In the genomic region with DNA sequence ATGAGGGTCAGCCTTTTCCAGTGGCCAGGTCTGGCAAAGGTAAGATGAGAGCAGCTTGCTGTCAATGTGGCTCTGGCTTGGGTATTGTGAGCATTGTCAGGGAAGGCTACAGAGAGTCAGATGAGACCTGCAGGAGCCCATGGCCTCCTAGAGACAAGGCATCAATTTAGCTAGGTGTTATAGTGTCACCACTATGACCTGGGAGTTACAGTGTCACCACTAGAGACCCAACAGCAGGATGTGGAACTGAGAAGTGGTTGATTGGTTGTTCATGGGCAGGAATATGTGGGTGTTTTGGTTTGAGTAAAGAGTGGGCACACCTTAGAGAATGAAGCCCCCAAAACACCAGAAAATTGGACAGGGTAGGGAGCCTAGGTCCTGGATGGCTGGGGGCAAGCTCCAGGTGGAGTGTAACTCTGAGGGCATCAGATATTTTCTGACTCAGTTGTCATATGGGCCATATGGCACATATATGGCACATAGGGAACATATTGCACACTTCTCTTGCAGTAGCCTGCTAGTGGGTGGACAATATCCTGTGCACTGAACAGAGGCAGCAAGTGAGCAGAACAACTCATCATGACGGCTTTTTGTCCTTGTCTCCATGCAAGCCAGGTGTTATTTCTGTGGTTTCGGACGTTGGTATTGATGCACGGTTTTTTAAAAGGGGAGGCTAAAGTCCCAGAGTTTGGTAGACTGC, we compare ENCODE assay signal across 17 cellular contexts. TPM values are rescaled to one million over a fixed set of nuclear protein-coding genes. Genes with fewer than 3 reads are reported as not detected.
DNase-seq lines count a peak whose midpoint lies in the region; ATAC-seq and TF ChIP-seq lines count a peak whose summit lies in the region.
"Had no signal": no experiment of that assay in that cellular context is flagged by ENCODE, and none has a peak within 500 bp of the region (broad histone marks: within the 10 kb centered on the region; RNA-seq: fewer than 3 reads in every experiment).

No MANE protein-coding gene starts in this region.

- 82 to 85% methylated on average over 4 of the region's 4 CpGs for WGBS in esophagus squamous epithelium, 2 donors

- no peaks in the 10 kb centered on the region for H3K27me3 ChIP-seq in CD4-positive, alpha-beta T cell (ENCODE audit: control insufficient read depth, insufficient read depth, low read length)
- H3K27me3 ChIP-seq in naive thymus-derived CD4-positive, alpha-beta T cell (ENCODE audit: control insufficient read depth in 2 of 2, insufficient read depth in 2 of 2, low read length in 2 of 2), result no peaks in the 10 kb centered on the region
- H3K27me3 ChIP-seq in H7 (ENCODE audit: control insufficient read depth, insufficient read depth, low read length) (no peaks in the 10 kb centered on the region), esophagus squamous epithelium (peaks cover 0 to 57% (median 0%) of the 10 kb centered on the region in 4 donors)

- H3K27me3 Mint-ChIP-seq in CD4-positive, alpha-beta T cell, result peaks cover 9% of the 10 kb centered on the region
- H3K27me3 Mint-ChIP-seq in activated naive CD8-positive, alpha-beta T cell treated with anti-CD3 and anti-CD28 coated beads, Interleukin-2, amount 10 ng/mL, durations not matched to agents 7 days and 5 days, result peaks cover 5% of the 10 kb centered on the region
- H3K27me3 Mint-ChIP-seq in naive thymus-derived CD4-positive, alpha-beta T cell, result peaks cover 0 to 20% (median 7%) of the 10 kb centered on the region in 5 donors

- no peak overlapping the region for H3K27ac ChIP-seq in CD4-positive, alpha-beta T cell (ENCODE audit: low read depth, low read length)
- H3K27ac ChIP-seq in naive thymus-derived CD4-positive, alpha-beta T cell (ENCODE audit: low read depth, low read length), result no peak overlapping the region
- H3K27ac ChIP-seq in esophagus squamous epithelium, result no peak overlapping the region

- no peak for TF ChIP-seq CTCF in CD4-positive, alpha-beta T cell (IDR thresholded peaks at IDR 0.05)
- no peak for TF ChIP-seq CTCF in esophagus squamous epithelium (IDR thresholded peaks at IDR 0.05)

- no peaks in the 10 kb centered on the region for H3K36me3 Mint-ChIP-seq in CD4-positive, alpha-beta T cell (ENCODE audit: low read depth)
- peaks cover 18% of the 10 kb centered on the region for H3K36me3 Mint-ChIP-seq in activated naive CD8-positive, alpha-beta T cell treated with anti-CD3 and anti-CD28 coated beads, Interleukin-2, amount 10 ng/mL, durations not matched to agents 7 days and 5 days
- peaks cover 0 to 36% (median 6%) of the 10 kb centered on the region in 5 donors for H3K36me3 Mint-ChIP-seq in naive thymus-derived CD4-positive, alpha-beta T cell

- no peaks in the 10 kb centered on the region for H3K9me3 ChIP-seq in CD4-positive, alpha-beta T cell (ENCODE audit: control insufficient read depth, low read length)
- H3K9me3 ChIP-seq in naive thymus-derived CD4-positive, alpha-beta T cell (ENCODE audit: control insufficient read depth in 2 of 3, low read length in 3 of 3), result peaks cover 0 to 16% (median 0%) of the 10 kb centered on the region in 3 experiments
- H3K9me3 ChIP-seq in esophagus squamous epithelium, result no peaks in the 10 kb centered on the region

- no peak for DNase-seq in CD4-positive, alpha-beta T cell
- no peak for DNase-seq in activated naive CD8-positive, alpha-beta T cell treated with anti-CD3 and anti-CD28 coated beads, Interleukin-2, amount 10 ng/mL, durations not matched to agents 7 days and 5 days
- DNase-seq in naive thymus-derived CD4-positive, alpha-beta T cell, result no peak
- DNase-seq in ACHN (no peak), H7 (no peak), esophagus squamous epithelium (lab: John Stamatoyannopoulos, UW) (no peak)
- DNase-seq: C1 segment of cervical spinal cord; DMS79; effector CD4-positive, alpha-beta T cell; islet precursor cell; mammary epithelial cell; NCI-H187 treated with DMSO at 0.1 percent for 48 hours; nephron progenitor cell; Right ventricle myocardium superior; trophoblast cell had no signal

- in situ Hi-C loops in ACHN (cut with HindIII; ENCODE audit: low pct_ligation_motif_present, low pct_unique_long_range_greater_than_20kb, low sequenced_read_pairs), result no loop called here

- intact Hi-C loops in CD4-positive, alpha-beta T cell (cut with DNase I, micrococcal nuclease), result loop anchor here in 1 of 2 experiments (2.0 kb wide), 1 partner anchor 19 kb away; no protein-coding TSS in a partner anchor
- intact Hi-C loops in naive thymus-derived CD4-positive, alpha-beta T cell (cut with micrococcal nuclease), result loop anchor here (2.0 to 5.0 kb wide), 3 partner anchors 19 to 217 kb away; a partner anchor contains a TSS
- intact Hi-C loops in esophagus squamous epithelium (cut with DNase I), result no loop called here

- H3K4me1 Mint-ChIP-seq in CD4-positive, alpha-beta T cell (ENCODE audit: low read depth), result peaks cover 38% of the 10 kb centered on the region
- H3K4me1 Mint-ChIP-seq in activated naive CD8-positive, alpha-beta T cell treated with anti-CD3 and anti-CD28 coated beads, Interleukin-2, amount 10 ng/mL, durations not matched to agents 7 days and 5 days, result peaks cover 43% of the 10 kb centered on the region
- H3K4me1 Mint-ChIP-seq in naive thymus-derived CD4-positive, alpha-beta T cell, result peaks cover 40 to 57% (median 47%) of the 10 kb centered on the region in 7 donors
- H3K4me1 Mint-ChIP-seq: nephron progenitor cell had no signal

- H3K9me3 Mint-ChIP-seq in CD4-positive, alpha-beta T cell, result no peaks in the 10 kb centered on the region
- peaks cover 11% of the 10 kb centered on the region for H3K9me3 Mint-ChIP-seq in activated naive CD8-positive, alpha-beta T cell treated with anti-CD3 and anti-CD28 coated beads, Interleukin-2, amount 10 ng/mL, durations not matched to agents 7 days and 5 days
- H3K9me3 Mint-ChIP-seq in naive thymus-derived CD4-positive, alpha-beta T cell, result peaks cover 5 to 44% (median 18%) of the 10 kb centered on the region in 11 donors

- TF ChIP-seq POLR2A in GM18505 (IDR thresholded peaks at IDR 0.05; ENCODE audit: borderline replicate concordance, extremely low read depth, insufficient read depth, insufficient read length) (peak; percentile 52), esophagus squamous epithelium (IDR thresholded peaks at IDR 0.05) (no peak)

- no peak for ATAC-seq in CD4-positive, alpha-beta T cell (ENCODE audit: poor library complexity)
- no peak for ATAC-seq in GM18505 (IDR thresholded peaks at IDR 0.05; ENCODE audit: unreplicated experiment)
- peak; percentile 23 for ATAC-seq in activated naive CD8-positive, alpha-beta T cell treated with anti-CD3 and anti-CD28 coated beads, Interleukin-2, amount 10 ng/mL, durations not matched to agents 7 days and 5 days (ENCODE audit: low read depth)
- no peak for ATAC-seq in naive thymus-derived CD4-positive, alpha-beta T cell

- H3K27ac Mint-ChIP-seq in CD4-positive, alpha-beta T cell, result peak overlapping the region; percentile 27
- H3K27ac Mint-ChIP-seq in activated naive CD8-positive, alpha-beta T cell treated with anti-CD3 and anti-CD28 coated beads, Interleukin-2, amount 10 ng/mL, durations not matched to agents 7 days and 5 days, result peak overlapping the region; percentile 27
- peak overlapping the region in 6 of 9 donors; percentile 2 to 97 (median 50) for H3K27ac Mint-ChIP-seq in naive thymus-derived CD4-positive, alpha-beta T cell

- H3K4me3 ChIP-seq in naive thymus-derived CD4-positive, alpha-beta T cell (ENCODE audit: low read length), result no peak overlapping the region
- H3K4me3 ChIP-seq in H7 (ENCODE audit: insufficient read depth, low read depth, low read length), result no peak overlapping the region
- H3K4me3 ChIP-seq in esophagus squamous epithelium, result no peak overlapping the region

- no peaks in the 10 kb centered on the region for H3K36me3 ChIP-seq in naive thymus-derived CD4-positive, alpha-beta T cell (ENCODE audit: control insufficient read depth in 2 of 3, insufficient read depth in 3 of 3, low read length in 3 of 3)
- H3K36me3 ChIP-seq in H7 (replicated peaks; ENCODE audit: control insufficient read depth, insufficient read depth, low read length), result no peaks in the 10 kb centered on the region
- no peaks in the 10 kb centered on the region for H3K36me3 ChIP-seq in esophagus squamous epithelium

- H3K4me1 ChIP-seq in naive thymus-derived CD4-positive, alpha-beta T cell (ENCODE audit: control insufficient read depth in 2 of 2, insufficient read depth in 2 of 2, low read length in 2 of 2), result peaks cover 30 to 36% of the 10 kb centered on the region in 2 donors
- H3K4me1 ChIP-seq in esophagus squamous epithelium, result peaks cover 0 to 17% (median 10%) of the 10 kb centered on the region in 3 donors

- peak overlapping the region; percentile 20 for H3K4me3 Mint-ChIP-seq in CD4-positive, alpha-beta T cell
- no peak overlapping the region for H3K4me3 Mint-ChIP-seq in activated naive CD8-positive, alpha-beta T cell treated with anti-CD3 and anti-CD28 coated beads, Interleukin-2, amount 10 ng/mL, durations not matched to agents 7 days and 5 days
- peak overlapping the region in 9 of 10 donors; percentile 0 to 98 (median 29) for H3K4me3 Mint-ChIP-seq in naive thymus-derived CD4-positive, alpha-beta T cell
- H3K4me3 Mint-ChIP-seq: nephron progenitor cell had no signal

- POLR2A ChIA-PET in CD4-positive, alpha-beta T cell (lab: Charles Lee), result interaction anchor here (1.1 to 3.6 kb wide), 5 partner anchors 8 to 166 kb away, joined by 3 to 48 read pairs (median 15); a partner anchor contains a TSS
- POLR2A ChIA-PET in activated naive CD8-positive, alpha-beta T cell treated with anti-CD3 and anti-CD28 coated beads, Interleukin-2, amount 10 ng/mL, durations not matched to agents 7 days and 5 days (lab: Charles Lee), result interaction anchor here (0.8 to 4.2 kb wide), 7 partner anchors 8 to 90 kb away, joined by 3 to 39 read pairs (median 11); a partner anchor contains a TSS
- POLR2A ChIA-PET in naive thymus-derived CD4-positive, alpha-beta T cell (lab: Charles Lee), result interaction anchor here (2.1 to 9.5 kb wide), 3 partner anchors 8 to 35 kb away, joined by 22 to 208 read pairs (median 124); no protein-coding TSS in a partner anchor

- CTCF ChIA-PET in CD4-positive, alpha-beta T cell (lab: Charles Lee), result interaction anchor here (0.6 to 2.4 kb wide), 3 partner anchors 24 to 41 kb away, joined by 4 to 10 read pairs (median 9); no protein-coding TSS in a partner anchor
- CTCF ChIA-PET in naive thymus-derived CD4-positive, alpha-beta T cell (lab: Charles Lee), result interaction anchor here (0.8 kb wide), 1 partner anchor 80 kb away, joined by 4 read pairs; no protein-coding TSS in a partner anchor

RNA-seq across cellular contexts. Expression of a gene that starts 46.3 kb away (rescaled TPM):
- total RNA-seq in CD4-positive, alpha-beta T cell, result 10 to 100 TPM; 30.7 to 34.9 TPM
- 10 to 100 TPM; 75.4 to 75.5 TPM for total RNA-seq in activated naive CD8-positive, alpha-beta T cell treated with anti-CD3 and anti-CD28 coated beads, Interleukin-2, amount 10 ng/mL, durations not matched to agents 7 days and 5 days
- total RNA-seq in naive thymus-derived CD4-positive, alpha-beta T cell, result 10 to 100 TPM; 40.1 to 64.5 (median 50.0) TPM
- polyA plus RNA-seq in naive thymus-derived CD4-positive, alpha-beta T cell, result 10 to 100 TPM; 27.7 to 43.6 TPM
- not detected in 2 replicates for total RNA-seq in H7 (2014; rRNA removed; shearing (Covaris generic))
- 1 to 10 TPM in 1 of 4 donors, under 1 TPM in 1, not detected in 2; 0.57 to 3.7 TPM for total RNA-seq in esophagus squamous epithelium
- total RNA-seq: mammary epithelial cell, NCI-H460 had no signal
- polyA plus RNA-seq: mammary epithelial cell had no signal

Comparison
In these comparisons a context has a peak if more than half of its experiments do, and no peak if none do; other contexts are left out.
1. RNA of a gene that starts 46.3 kb away (total RNA-seq): 75.4 to 75.5 TPM in activated naive CD8-positive, alpha-beta T cell treated with anti-CD3 and anti-CD28 coated beads, Interleukin-2, amount 10 ng/mL, durations not matched to agents 7 days and 5 days, 40.1 to 64.5 TPM in naive thymus-derived CD4-positive, alpha-beta T cell and 30.7 to 34.9 TPM in CD4-positive, alpha-beta T cell; 0.57 to 3.7 TPM in esophagus squamous epithelium and not detected in H7; every median in the first group is over 4 times any median in the second.
2. Peak in every context shown above with its lines, with median percentiles within 50 percentile points of each other: H3K27ac Mint-ChIP-seq.